1 cellular context compared by ENCODE assay signal in genomic region chr15:52527196-52527897, GRCh38.
TF ChIP-seq lines count a peak whose summit lies in the region.

No MANE protein-coding gene starts in this region.

TF ChIP-seq in GM23338, 12 proteins besides CTCF, POLR2A, EP300 and RAD21 (continued from another document):
- TF ChIP-seq ZNF462 (CRISPR knock-in tag; IDR thresholded peaks at IDR 0.05) (no peak), EZH2 (IDR thresholded peaks at IDR 0.05; ENCODE audit: low read depth, unreplicated experiment) (no peak), NANOG (IDR thresholded peaks at IDR 0.05; ENCODE audit: borderline replicate concordance) (no peak)
- TF ChIP-seq, protein P1, sequence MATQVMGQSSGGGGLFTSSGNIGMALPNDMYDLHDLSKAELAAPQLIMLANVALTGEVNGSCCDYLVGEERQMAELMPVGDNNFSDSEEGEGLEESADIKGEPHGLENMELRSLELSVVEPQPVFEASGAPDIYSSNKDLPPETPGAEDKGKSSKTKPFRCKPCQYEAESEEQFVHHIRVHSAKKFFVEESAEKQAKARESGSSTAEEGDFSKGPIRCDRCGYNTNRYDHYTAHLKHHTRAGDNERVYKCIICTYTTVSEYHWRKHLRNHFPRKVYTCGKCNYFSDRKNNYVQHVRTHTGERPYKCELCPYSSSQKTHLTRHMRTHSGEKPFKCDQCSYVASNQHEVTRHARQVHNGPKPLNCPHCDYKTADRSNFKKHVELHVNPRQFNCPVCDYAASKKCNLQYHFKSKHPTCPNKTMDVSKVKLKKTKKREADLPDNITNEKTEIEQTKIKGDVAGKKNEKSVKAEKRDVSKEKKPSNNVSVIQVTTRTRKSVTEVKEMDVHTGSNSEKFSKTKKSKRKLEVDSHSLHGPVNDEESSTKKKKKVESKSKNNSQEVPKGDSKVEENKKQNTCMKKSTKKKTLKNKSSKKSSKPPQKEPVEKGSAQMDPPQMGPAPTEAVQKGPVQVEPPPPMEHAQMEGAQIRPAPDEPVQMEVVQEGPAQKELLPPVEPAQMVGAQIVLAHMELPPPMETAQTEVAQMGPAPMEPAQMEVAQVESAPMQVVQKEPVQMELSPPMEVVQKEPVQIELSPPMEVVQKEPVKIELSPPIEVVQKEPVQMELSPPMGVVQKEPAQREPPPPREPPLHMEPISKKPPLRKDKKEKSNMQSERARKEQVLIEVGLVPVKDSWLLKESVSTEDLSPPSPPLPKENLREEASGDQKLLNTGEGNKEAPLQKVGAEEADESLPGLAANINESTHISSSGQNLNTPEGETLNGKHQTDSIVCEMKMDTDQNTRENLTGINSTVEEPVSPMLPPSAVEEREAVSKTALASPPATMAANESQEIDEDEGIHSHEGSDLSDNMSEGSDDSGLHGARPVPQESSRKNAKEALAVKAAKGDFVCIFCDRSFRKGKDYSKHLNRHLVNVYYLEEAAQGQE (IDR thresholded peaks at IDR 0.05; ENCODE audit: unreplicated experiment) = no peak
- TF ChIP-seq, protein P2, sequence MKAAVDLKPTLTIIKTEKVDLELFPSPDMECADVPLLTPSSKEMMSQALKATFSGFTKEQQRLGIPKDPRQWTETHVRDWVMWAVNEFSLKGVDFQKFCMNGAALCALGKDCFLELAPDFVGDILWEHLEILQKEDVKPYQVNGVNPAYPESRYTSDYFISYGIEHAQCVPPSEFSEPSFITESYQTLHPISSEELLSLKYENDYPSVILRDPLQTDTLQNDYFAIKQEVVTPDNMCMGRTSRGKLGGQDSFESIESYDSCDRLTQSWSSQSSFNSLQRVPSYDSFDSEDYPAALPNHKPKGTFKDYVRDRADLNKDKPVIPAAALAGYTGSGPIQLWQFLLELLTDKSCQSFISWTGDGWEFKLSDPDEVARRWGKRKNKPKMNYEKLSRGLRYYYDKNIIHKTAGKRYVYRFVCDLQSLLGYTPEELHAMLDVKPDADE (IDR thresholded peaks at IDR 0.05) = no peak
